Comparison of ENCODE assay signal across 20 cellular contexts in the genomic region with DNA sequence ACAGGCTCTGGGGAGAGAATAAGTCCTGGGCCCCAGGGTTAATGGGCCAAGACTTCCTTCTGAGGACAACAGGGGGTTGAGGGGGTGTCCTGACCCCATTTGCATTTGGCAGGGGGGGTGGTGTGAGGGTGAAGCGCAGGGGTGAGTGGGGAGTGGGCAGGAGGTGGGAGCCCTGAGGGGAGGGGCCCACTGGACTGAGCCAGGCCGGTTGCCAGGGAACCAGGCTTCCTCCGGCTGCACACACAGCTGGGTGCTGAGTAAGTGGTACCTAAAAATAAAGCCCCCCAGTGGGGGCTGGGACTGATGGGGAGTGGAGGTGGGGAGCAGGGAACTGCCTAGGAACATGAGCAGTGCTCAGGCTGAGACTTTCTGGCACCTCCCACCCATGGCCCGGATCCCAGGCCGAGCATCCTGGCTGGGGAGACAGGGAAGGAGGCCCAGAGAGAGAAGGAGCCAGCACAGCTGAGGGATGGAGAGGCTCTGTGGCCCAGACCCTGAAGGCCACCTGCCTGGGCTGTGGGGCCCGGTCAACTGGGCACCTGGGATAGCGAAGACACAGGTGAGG. TPM values are rescaled to one million over a fixed set of nuclear protein-coding genes. Genes with fewer than 3 reads are reported as not detected.
DNase-seq lines count a peak whose midpoint lies in the region; ATAC-seq and TF ChIP-seq lines count a peak whose summit lies in the region.
"Had no signal": no experiment of that assay in that cellular context is flagged by ENCODE, and none has a peak within 500 bp of the region (broad histone marks: within the 10 kb centered on the region; RNA-seq: fewer than 3 reads in every experiment).

No MANE protein-coding gene starts in this region.

- CTCF ChIA-PET in WTC11 (lab: Charles Lee), result interaction anchor here (1.1 kb wide), 1 partner anchor 19 kb away, joined by 4 read pairs; no protein-coding TSS in a partner anchor

- TF ChIP-seq CTCF in WTC11 (IDR thresholded peaks at IDR 0.05) (no peak), HFFc6 (IDR thresholded peaks at IDR 0.05) (no peak)

- H3K4me3 Mint-ChIP-seq in WTC11 (no peak overlapping the region), HFFc6 (no peak overlapping the region)
- H3K4me3 Mint-ChIP-seq: activated naive CD8-positive, alpha-beta T cell treated with anti-CD3 and anti-CD28 coated beads, Interleukin-2, amount 50 U/mL, for 24 hours; CD4-positive, alpha-beta T cell; nephron progenitor cell; stimulated activated naive B cell treated with anti-CD40 and anti-IgM and Interleukin-4, amounts not matched to agents 10 μg/mL and 1 μg/mL and 100 μg/mL, for 72 hours; T-cell had no signal

- 0 out of 2 replicates have a peak overlapping the region, but pooled peaks have one; percentile 9 for H3K27ac Mint-ChIP-seq in WTC11
- no peak overlapping the region for H3K27ac Mint-ChIP-seq in HFFc6
- H3K27ac Mint-ChIP-seq: activated naive CD8-positive, alpha-beta T cell treated with anti-CD3 and anti-CD28 coated beads, Interleukin-2, amount 50 U/mL, for 24 hours; CD4-positive, alpha-beta T cell; stimulated activated naive B cell treated with anti-CD40 and anti-IgM and Interleukin-4, amounts not matched to agents 10 μg/mL and 1 μg/mL and 100 μg/mL, for 72 hours; T-cell had no signal

- H3K9me3 Mint-ChIP-seq in WTC11, result no peaks in the 10 kb centered on the region
- H3K9me3 Mint-ChIP-seq in HFFc6, result no peaks in the 10 kb centered on the region
- H3K9me3 Mint-ChIP-seq: activated naive CD8-positive, alpha-beta T cell treated with anti-CD3 and anti-CD28 coated beads, Interleukin-2, amount 50 U/mL, for 24 hours; CD4-positive, alpha-beta T cell; nephron progenitor cell; stimulated activated naive B cell treated with anti-CD40 and anti-IgM and Interleukin-4, amounts not matched to agents 10 μg/mL and 1 μg/mL and 100 μg/mL, for 72 hours; T-cell had no signal

- H3K4me1 Mint-ChIP-seq in WTC11, result no peaks in the 10 kb centered on the region; the same call in 1 of the 2 replicates
- no peaks in the 10 kb centered on the region for H3K4me1 Mint-ChIP-seq in HFFc6 (ENCODE audit: low read depth)
- H3K4me1 Mint-ChIP-seq: activated naive CD8-positive, alpha-beta T cell treated with anti-CD3 and anti-CD28 coated beads, Interleukin-2, amount 50 U/mL, for 24 hours; stimulated activated naive B cell treated with anti-CD40 and anti-IgM and Interleukin-4, amounts not matched to agents 10 μg/mL and 1 μg/mL and 100 μg/mL, for 72 hours; T-cell had no signal

- H3K36me3 Mint-ChIP-seq in WTC11, result no peaks in the 10 kb centered on the region
- H3K36me3 Mint-ChIP-seq in HFFc6 (ENCODE audit: low read depth), result no peaks in the 10 kb centered on the region
- H3K36me3 Mint-ChIP-seq: stimulated activated naive B cell treated with anti-CD40 and anti-IgM and Interleukin-4, amounts not matched to agents 10 μg/mL and 1 μg/mL and 100 μg/mL, for 72 hours; T-cell had no signal

- POLR2A ChIA-PET in WTC11 (lab: Charles Lee), result no interaction called here

- ATAC-seq in WTC11, result no peak
- ATAC-seq: activated naive CD8-positive, alpha-beta T cell treated with anti-CD3 and anti-CD28 coated beads, Interleukin-2, amount 50 U/mL, for 24 hours; stimulated activated naive B cell treated with anti-CD40 and anti-IgM and Interleukin-4, amounts not matched to agents 10 μg/mL and 1 μg/mL and 100 μg/mL, for 72 hours; T-cell had no signal

- H3K27me3 Mint-ChIP-seq in WTC11 (ENCODE audit: low read depth), result no peaks in the 10 kb centered on the region
- H3K27me3 Mint-ChIP-seq in HFFc6 (ENCODE audit: insufficient read depth), result peaks cover 14% of the 10 kb centered on the region; the same call in 1 of the 2 replicates

- peak; percentile 19 for DNase-seq in NCI-H1092 treated with DMSO at 0.1 percent for 48 hours (lab: John Stamatoyannopoulos, UW)
- DNase-seq in NCI-H1092 (lab: John Stamatoyannopoulos, UW), result no peak
- DNase-seq in WTC11 (ENCODE audit: low spot score), result no peak
- DNase-seq in hypothalamus (lab: John Stamatoyannopoulos, UW), result peak in 26 of 51 donors; percentile 12 to 72 (median 40)
- DNase-seq in putamen (ENCODE audit: low spot score), result peak; percentile 54
- no peak for DNase-seq in KG1 (lab: John Stamatoyannopoulos, UW)
- DNase-seq in HFFc6, result no peak
- DNase-seq in stimulated activated CD4-positive, alpha-beta T cell treated with anti-CD3 and anti-CD28 coated beads, Interleukin-2, amount 100 ng/mL, for 24 hours, result no peak
- DNase-seq: activated naive CD8-positive, alpha-beta T cell treated with anti-CD3 and anti-CD28 coated beads, Interleukin-2, amount 50 U/mL, for 24 hours; CD4-positive, alpha-beta T cell; cerebellar nuclear complex; foreskin melanocyte; mesenchymal stem cell; MG63; NCI-H2107; nephron progenitor cell; stimulated activated naive B cell treated with anti-CD40 and anti-IgM and Interleukin-4, amounts not matched to agents 10 μg/mL and 1 μg/mL and 100 μg/mL, for 72 hours; T-cell had no signal

TF ChIP-seq in WTC11, 78 proteins besides CTCF, POLR2A, EP300 and RAD21:
- TF ChIP-seq, protein P1, sequence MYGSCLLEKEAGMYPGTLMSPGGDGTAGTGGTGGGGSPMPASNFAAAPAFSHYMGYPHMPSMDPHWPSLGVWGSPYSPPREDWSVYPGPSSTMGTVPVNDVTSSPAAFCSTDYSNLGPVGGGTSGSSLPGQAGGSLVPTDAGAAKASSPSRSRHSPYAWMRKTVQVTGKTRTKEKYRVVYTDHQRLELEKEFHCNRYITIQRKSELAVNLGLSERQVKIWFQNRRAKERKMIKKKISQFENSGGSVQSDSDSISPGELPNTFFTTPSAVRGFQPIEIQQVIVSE (CRISPR knock-in tag; IDR thresholded peaks at IDR 0.05; ENCODE audit: borderline replicate concordance), result no peak
- TF ChIP-seq, protein P2, sequence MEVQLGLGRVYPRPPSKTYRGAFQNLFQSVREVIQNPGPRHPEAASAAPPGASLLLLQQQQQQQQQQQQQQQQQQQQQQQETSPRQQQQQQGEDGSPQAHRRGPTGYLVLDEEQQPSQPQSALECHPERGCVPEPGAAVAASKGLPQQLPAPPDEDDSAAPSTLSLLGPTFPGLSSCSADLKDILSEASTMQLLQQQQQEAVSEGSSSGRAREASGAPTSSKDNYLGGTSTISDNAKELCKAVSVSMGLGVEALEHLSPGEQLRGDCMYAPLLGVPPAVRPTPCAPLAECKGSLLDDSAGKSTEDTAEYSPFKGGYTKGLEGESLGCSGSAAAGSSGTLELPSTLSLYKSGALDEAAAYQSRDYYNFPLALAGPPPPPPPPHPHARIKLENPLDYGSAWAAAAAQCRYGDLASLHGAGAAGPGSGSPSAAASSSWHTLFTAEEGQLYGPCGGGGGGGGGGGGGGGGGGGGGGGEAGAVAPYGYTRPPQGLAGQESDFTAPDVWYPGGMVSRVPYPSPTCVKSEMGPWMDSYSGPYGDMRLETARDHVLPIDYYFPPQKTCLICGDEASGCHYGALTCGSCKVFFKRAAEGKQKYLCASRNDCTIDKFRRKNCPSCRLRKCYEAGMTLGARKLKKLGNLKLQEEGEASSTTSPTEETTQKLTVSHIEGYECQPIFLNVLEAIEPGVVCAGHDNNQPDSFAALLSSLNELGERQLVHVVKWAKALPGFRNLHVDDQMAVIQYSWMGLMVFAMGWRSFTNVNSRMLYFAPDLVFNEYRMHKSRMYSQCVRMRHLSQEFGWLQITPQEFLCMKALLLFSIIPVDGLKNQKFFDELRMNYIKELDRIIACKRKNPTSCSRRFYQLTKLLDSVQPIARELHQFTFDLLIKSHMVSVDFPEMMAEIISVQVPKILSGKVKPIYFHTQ (CRISPR knock-in tag; IDR thresholded peaks at IDR 0.05), result no peak
- TF ChIP-seq, protein P3, sequence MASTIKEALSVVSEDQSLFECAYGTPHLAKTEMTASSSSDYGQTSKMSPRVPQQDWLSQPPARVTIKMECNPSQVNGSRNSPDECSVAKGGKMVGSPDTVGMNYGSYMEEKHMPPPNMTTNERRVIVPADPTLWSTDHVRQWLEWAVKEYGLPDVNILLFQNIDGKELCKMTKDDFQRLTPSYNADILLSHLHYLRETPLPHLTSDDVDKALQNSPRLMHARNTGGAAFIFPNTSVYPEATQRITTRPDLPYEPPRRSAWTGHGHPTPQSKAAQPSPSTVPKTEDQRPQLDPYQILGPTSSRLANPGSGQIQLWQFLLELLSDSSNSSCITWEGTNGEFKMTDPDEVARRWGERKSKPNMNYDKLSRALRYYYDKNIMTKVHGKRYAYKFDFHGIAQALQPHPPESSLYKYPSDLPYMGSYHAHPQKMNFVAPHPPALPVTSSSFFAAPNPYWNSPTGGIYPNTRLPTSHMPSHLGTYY (CRISPR knock-in tag; IDR thresholded peaks at IDR 0.05), result no peak
- TF ChIP-seq, protein P4, sequence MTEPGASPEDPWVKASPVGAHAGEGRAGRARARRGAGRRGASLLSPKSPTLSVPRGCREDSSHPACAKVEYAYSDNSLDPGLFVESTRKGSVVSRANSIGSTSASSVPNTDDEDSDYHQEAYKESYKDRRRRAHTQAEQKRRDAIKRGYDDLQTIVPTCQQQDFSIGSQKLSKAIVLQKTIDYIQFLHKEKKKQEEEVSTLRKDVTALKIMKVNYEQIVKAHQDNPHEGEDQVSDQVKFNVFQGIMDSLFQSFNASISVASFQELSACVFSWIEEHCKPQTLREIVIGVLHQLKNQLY (CRISPR knock-in tag; IDR thresholded peaks at IDR 0.05), result no peak
- TF ChIP-seq OVOL2 (CRISPR knock-in tag; IDR thresholded peaks at IDR 0.05; ENCODE audit: borderline replicate concordance) (no peak), ELF4 (CRISPR knock-in tag; IDR thresholded peaks at IDR 0.05; ENCODE audit: low read depth) (no peak)
- TF ChIP-seq, protein P5, sequence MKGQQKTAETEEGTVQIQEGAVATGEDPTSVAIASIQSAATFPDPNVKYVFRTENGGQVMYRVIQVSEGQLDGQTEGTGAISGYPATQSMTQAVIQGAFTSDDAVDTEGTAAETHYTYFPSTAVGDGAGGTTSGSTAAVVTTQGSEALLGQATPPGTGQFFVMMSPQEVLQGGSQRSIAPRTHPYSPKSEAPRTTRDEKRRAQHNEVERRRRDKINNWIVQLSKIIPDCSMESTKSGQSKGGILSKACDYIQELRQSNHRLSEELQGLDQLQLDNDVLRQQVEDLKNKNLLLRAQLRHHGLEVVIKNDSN (CRISPR knock-in tag; IDR thresholded peaks at IDR 0.05), result no peak

RNA-seq across cellular contexts. Expression of a gene that starts 7.5 kb away (rescaled TPM):
- 5.1 to 5.3 TPM (median 5.2 TPM) in 3 replicates for total RNA-seq in WTC11 (2021)
- 1 to 10 TPM in 1 of 6 experiments, under 1 TPM in 5; 0.17 to 1.1 (median 0.43) TPM for total RNA-seq in HFFc6 (2021; fragmentation: NEBNext Ultra II Directional; extraction: Animal tissue kit (Norgen Biotek cat#: 25700))
- total RNA-seq: A172, RPMI7951 had no signal

RNA-seq across cellular contexts. Expression of a gene that starts 26.8 kb away (rescaled TPM):
- 15.9 to 21.1 TPM (median 18.1 TPM) in 3 replicates for total RNA-seq in WTC11 (2021)
- 1 to 10 TPM; 7.0 to 9.0 (median 7.9) TPM for total RNA-seq in HFFc6 (2021; fragmentation: NEBNext Ultra II Directional; extraction: Animal tissue kit (Norgen Biotek cat#: 25700))

Comparison
In these comparisons a context has a peak if more than half of its experiments do, and no peak if none do; other contexts are left out.
1. DNase-seq: peak in NCI-H1092 treated with DMSO at 0.1 percent for 48 hours (single experiment), hypothalamus (26 of 51) and putamen (single experiment); none in NCI-H1092 (single experiment), WTC11 (single experiment), KG1 (single experiment), HFFc6 (single experiment) and stimulated activated CD4-positive, alpha-beta T cell treated with anti-CD3 and anti-CD28 coated beads, Interleukin-2, amount 100 ng/mL, for 24 hours (0 of 2).